11 cellular contexts compared by ENCODE assay signal in genomic region chr5:151288180-151288579, GRCh38. TPM values are rescaled to one million over a fixed set of nuclear protein-coding genes. Genes with fewer than 3 reads are reported as not detected.
A peak's percentile ranks its signal among the peaks of the same experiment; 100 is the strongest.
DNase-seq lines count a peak whose midpoint lies in the region; ATAC-seq and TF ChIP-seq lines count a peak whose summit lies in the region.
"Had no signal": no experiment of that assay in that cellular context is flagged by ENCODE, and none has a peak within 500 bp of the region (broad histone marks: within the 10 kb centered on the region; RNA-seq: fewer than 3 reads in every experiment).

No MANE protein-coding gene starts in this region.

- in situ Hi-C loops in Caki2 (cut with HindIII; ENCODE audit: low pct_unique_long_range_greater_than_20kb, low sequenced_read_pairs) = no loop called here

- no peaks in the 10 kb centered on the region for H3K79me2 ChIP-seq in osteoblast (ENCODE audit: insufficient read depth, low read length)

- DNase-seq in Caki2 (ENCODE audit: low read depth) = peak; percentile 22
- DNase-seq in M059J (ENCODE audit: low read depth) = peak; percentile 24
- peak; percentile 70 for DNase-seq in epithelial cell of esophagus (ENCODE audit: low read depth)
- no peak for DNase-seq in NCI-H128 (lab: John Stamatoyannopoulos, UW; ENCODE audit: unreplicated experiment)
- DNase-seq in osteoblast (ENCODE audit: insufficient read length, low spot score, missing footprints) = no peak
- DNase-seq in glomerular visceral epithelial cell (ENCODE audit: extremely low spot score) = no peak
- no peak for DNase-seq in stimulated activated CD4-positive, alpha-beta T cell treated with anti-CD3 and anti-CD28 coated beads, Interleukin-1b, Interleukin-23, amount 100 ng/mL, for 48 hours
- DNase-seq: activated CD8-positive, alpha-beta memory T cell treated with anti-CD3 and anti-CD28 coated beads, Interleukin-2, amount 10 ng/mL, durations not matched to agents 7 days and 5 days had no signal

- no peak for TF ChIP-seq POLR2A in GM18505 (IDR thresholded peaks at IDR 0.05; ENCODE audit: borderline replicate concordance, extremely low read depth, insufficient read depth, insufficient read length)

- no peaks in the 10 kb centered on the region for H3K9me3 ChIP-seq in osteoblast (ENCODE audit: low read depth, low read length)

- no peaks in the 10 kb centered on the region for H4K20me1 ChIP-seq in osteoblast (ENCODE audit: insufficient read depth, low read length)

- no peaks in the 10 kb centered on the region for H3K36me3 ChIP-seq in osteoblast (ENCODE audit: insufficient read depth, low read length)

- no peak overlapping the region for H3K4me3 ChIP-seq in epithelial cell of esophagus (ENCODE audit: low read length)
- H3K4me3 ChIP-seq in osteoblast (ENCODE audit: insufficient read depth, low read length) = no peak overlapping the region

- H3K4me1 ChIP-seq in osteoblast (ENCODE audit: insufficient read depth, low read length) = no peaks in the 10 kb centered on the region

- H2AFZ ChIP-seq in osteoblast (ENCODE audit: low read length) = no peak overlapping the region

- H3K4me2 ChIP-seq in osteoblast (ENCODE audit: insufficient read depth, low read length) = no peak overlapping the region

- H3K27ac ChIP-seq in osteoblast (ENCODE audit: low read depth, low read length) = no peak overlapping the region

- ATAC-seq in GM18505 (IDR thresholded peaks at IDR 0.05; ENCODE audit: unreplicated experiment) = peak; percentile 55
- ATAC-seq: activated CD8-positive, alpha-beta memory T cell treated with anti-CD3 and anti-CD28 coated beads, Interleukin-2, amount 10 ng/mL, durations not matched to agents 7 days and 5 days; stimulated activated effector memory CD8-positive, alpha-beta T cell treated with anti-CD3 and anti-CD28 coated beads, Interleukin-12 subunit alpha, Interleukin-12 subunit beta, amount 100 ng/mL, for 72 hours had no signal

- peak; percentile 34 for TF ChIP-seq CTCF in epithelial cell of esophagus (IDR thresholded peaks at IDR 0.05; ENCODE audit: insufficient read depth, low read depth, low read length, missing control alignments)
- no peak for TF ChIP-seq CTCF in osteoblast (IDR thresholded peaks at IDR 0.05; ENCODE audit: extremely low read depth, low read depth, low read length)

- H3K27me3 ChIP-seq in osteoblast (ENCODE audit: insufficient read depth, low read length) = no peaks in the 10 kb centered on the region

RNA-seq across cellular contexts. Expression of gene SLC36A3, which starts 15.4 kb away (rescaled TPM):
- total RNA-seq in Caki2 (2014; rRNA removed; shearing (Covaris generic); ENCODE audit: low replicate concordance) = not detected in 2 replicates
- not detected in 2 replicates for total RNA-seq in M059J (2014; rRNA removed; shearing (Covaris generic))
- total RNA-seq in osteoblast = not detected in 2 replicates
- total RNA-seq: activated CD8-positive, alpha-beta memory T cell treated with anti-CD3 and anti-CD28 coated beads, Interleukin-2, amount 10 ng/mL, durations not matched to agents 7 days and 5 days; cerebellum had no signal

RNA-seq across cellular contexts. Expression of gene GM2A, which starts 35.2 kb away (rescaled TPM):
- total RNA-seq in Caki2 (2014; rRNA removed; shearing (Covaris generic); ENCODE audit: low replicate concordance) = 18.3 and 21.8 TPM in 2 replicates
- 24.1 and 30.9 TPM in 2 replicates for total RNA-seq in M059J (2014; rRNA removed; shearing (Covaris generic))
- total RNA-seq in osteoblast = 35.5 and 42.1 TPM in 2 replicates

RNA-seq across cellular contexts. Expression of gene SLC36A2, which starts 59.2 kb away (rescaled TPM):
- not detected in 2 replicates for total RNA-seq in Caki2 (2014; rRNA removed; shearing (Covaris generic); ENCODE audit: low replicate concordance)
- not detected in 2 replicates for total RNA-seq in M059J (2014; rRNA removed; shearing (Covaris generic))
- total RNA-seq in osteoblast = not detected in 2 replicates
- total RNA-seq: activated CD8-positive, alpha-beta memory T cell treated with anti-CD3 and anti-CD28 coated beads, Interleukin-2, amount 10 ng/mL, durations not matched to agents 7 days and 5 days; cerebellum had no signal

Comparison
In these comparisons a context has a peak if more than half of its experiments do, and no peak if none do; other contexts are left out.
1. DNase-seq: peak in Caki2 (single experiment), M059J (single experiment) and epithelial cell of esophagus (single experiment); none in NCI-H128 (single experiment), osteoblast (single experiment), glomerular visceral epithelial cell (single experiment) and stimulated activated CD4-positive, alpha-beta T cell treated with anti-CD3 and anti-CD28 coated beads, Interleukin-1b, Interleukin-23, amount 100 ng/mL, for 48 hours (single experiment).